ENCODE assay signal across 27 cellular contexts in genomic region chr2:125870746-125871145, GRCh38.
"Had no signal": no experiment of that assay in that cellular context is flagged by ENCODE, and none has a peak within 500 bp of the region (broad histone marks: within the 10 kb centered on the region; RNA-seq: fewer than 3 reads in every experiment).

No MANE protein-coding gene starts in this region.

- H3K4me3 ChIP-seq: neural progenitor cell, ovary, psoas muscle, right lobe of liver, sigmoid colon, stomach, thoracic aorta, thyroid gland, tibial nerve, upper lobe of right lung, uterus had no signal

- DNase-seq: natural killer cell; occipital lobe; ovary; psoas muscle; right cardiac atrium; right lobe of liver; sigmoid colon; small intestine; stimulated activated CD4-positive, alpha-beta T cell treated with anti-CD3 and anti-CD28 coated beads, Interleukin-15, amount 100 ng/mL, for 24 hours; stimulated activated CD4-positive, alpha-beta T cell treated with anti-CD3 and anti-CD28 coated beads, Interleukin-2, amount 100 ng/mL, for 24 hours; stimulated activated CD4-positive, alpha-beta T cell treated with anti-CD3 and anti-CD28 coated beads, Interleukin-2, amount 100 ng/mL, for 48 hours; stimulated activated CD4-positive, alpha-beta T cell treated with anti-CD3 and anti-CD28 coated beads, Interleukin-4, amount 100 ng/mL, for 24 hours; stimulated activated naive B cell treated with anti-CD40 and anti-IgM and Interleukin-4, amounts not matched to agents 10 μg/mL and 1 μg/mL and 100 μg/mL, for 72 hours; stimulated activated naive CD4-positive, alpha-beta T cell treated with Interleukin-2 at 50 U/mL for 16 hours; stomach; thyroid gland; upper lobe of right lung; uterus had no signal

- H3K4me3 Mint-ChIP-seq: natural killer cell; nephron; neural progenitor cell; stimulated activated effector memory CD8-positive, alpha-beta T cell treated with anti-CD3 and anti-CD28 coated beads, Interleukin-12 subunit alpha, Interleukin-12 subunit beta, amount 100 ng/mL, for 72 hours; stimulated activated naive B cell treated with anti-CD40 and anti-IgM and Interleukin-4, amounts not matched to agents 10 μg/mL and 1 μg/mL and 100 μg/mL, for 72 hours; stimulated activated naive CD8-positive, alpha-beta T cell treated with anti-CD3 and anti-CD28 coated beads, Interleukin-15, Interleukin-2, amounts not matched to agents 100 ng/mL and 50 ng/mL, for 24 hours; type B pancreatic cell had no signal

- H3K9ac ChIP-seq: neural progenitor cell, parathyroid adenoma had no signal

- H3K79me2 ChIP-seq: parathyroid adenoma had no signal

- H3K36me3 ChIP-seq: ovary, right lobe of liver, sigmoid colon, stomach, thoracic aorta, thyroid gland, tibial nerve, upper lobe of right lung, uterus had no signal

- H3K4me1 ChIP-seq: neural progenitor cell, parathyroid adenoma, psoas muscle, sigmoid colon, stomach, thyroid gland, upper lobe of right lung, uterus had no signal

- H3K27ac Mint-ChIP-seq: natural killer cell; nephron; neural progenitor cell; progenitor cell of endocrine pancreas; stimulated activated effector memory CD8-positive, alpha-beta T cell treated with anti-CD3 and anti-CD28 coated beads, Interleukin-12 subunit alpha, Interleukin-12 subunit beta, amount 100 ng/mL, for 72 hours; stimulated activated naive B cell treated with anti-CD40 and anti-IgM and Interleukin-4, amounts not matched to agents 10 μg/mL and 1 μg/mL and 100 μg/mL, for 72 hours; stimulated activated naive CD8-positive, alpha-beta T cell treated with anti-CD3 and anti-CD28 coated beads, Interleukin-15, Interleukin-2, amounts not matched to agents 100 ng/mL and 50 ng/mL, for 24 hours; type B pancreatic cell had no signal

- H3K27ac ChIP-seq: neural progenitor cell, ovary, parathyroid adenoma, psoas muscle, right lobe of liver, sigmoid colon, stomach, thoracic aorta, thyroid gland, tibial nerve, upper lobe of right lung, uterus had no signal

- H3K9me3 Mint-ChIP-seq: nephron; neural progenitor cell; stimulated activated naive CD8-positive, alpha-beta T cell treated with anti-CD3 and anti-CD28 coated beads, Interleukin-15, Interleukin-2, amounts not matched to agents 100 ng/mL and 50 ng/mL, for 24 hours; type B pancreatic cell had no signal

- H3K27me3 ChIP-seq: neural progenitor cell, ovary, right lobe of liver, sigmoid colon, stomach, thyroid gland, tibial nerve, upper lobe of right lung, uterus had no signal

- H2AFZ ChIP-seq: neural progenitor cell, parathyroid adenoma had no signal

- H3K9me3 ChIP-seq: ovary, psoas muscle, right lobe of liver, sigmoid colon, stomach, thoracic aorta, thyroid gland, tibial nerve, upper lobe of right lung, uterus had no signal

- H3K36me3 Mint-ChIP-seq: neural progenitor cell; stimulated activated effector memory CD8-positive, alpha-beta T cell treated with anti-CD3 and anti-CD28 coated beads, Interleukin-12 subunit alpha, Interleukin-12 subunit beta, amount 100 ng/mL, for 72 hours; stimulated activated naive B cell treated with anti-CD40 and anti-IgM and Interleukin-4, amounts not matched to agents 10 μg/mL and 1 μg/mL and 100 μg/mL, for 72 hours; type B pancreatic cell had no signal

- H3K4me1 Mint-ChIP-seq: natural killer cell; nephron; neural progenitor cell; stimulated activated effector memory CD8-positive, alpha-beta T cell treated with anti-CD3 and anti-CD28 coated beads, Interleukin-12 subunit alpha, Interleukin-12 subunit beta, amount 100 ng/mL, for 72 hours; stimulated activated naive B cell treated with anti-CD40 and anti-IgM and Interleukin-4, amounts not matched to agents 10 μg/mL and 1 μg/mL and 100 μg/mL, for 72 hours had no signal

- H3K27me3 Mint-ChIP-seq: progenitor cell of endocrine pancreas; stimulated activated naive B cell treated with anti-CD40 and anti-IgM and Interleukin-4, amounts not matched to agents 10 μg/mL and 1 μg/mL and 100 μg/mL, for 72 hours; stimulated activated naive CD8-positive, alpha-beta T cell treated with anti-CD3 and anti-CD28 coated beads, Interleukin-15, Interleukin-2, amounts not matched to agents 100 ng/mL and 50 ng/mL, for 24 hours; type B pancreatic cell had no signal

- H3K4me2 ChIP-seq: neural progenitor cell had no signal

- ATAC-seq: natural killer cell; psoas muscle; right cardiac atrium; right lobe of liver; stimulated activated effector memory CD8-positive, alpha-beta T cell treated with anti-CD3 and anti-CD28 coated beads, Interleukin-12 subunit alpha, Interleukin-12 subunit beta, amount 100 ng/mL, for 72 hours; stimulated activated naive B cell treated with anti-CD40 and anti-IgM and Interleukin-4, amounts not matched to agents 10 μg/mL and 1 μg/mL and 100 μg/mL, for 72 hours; upper lobe of right lung had no signal
